8 cellular contexts compared by ENCODE assay signal in the genomic region with DNA sequence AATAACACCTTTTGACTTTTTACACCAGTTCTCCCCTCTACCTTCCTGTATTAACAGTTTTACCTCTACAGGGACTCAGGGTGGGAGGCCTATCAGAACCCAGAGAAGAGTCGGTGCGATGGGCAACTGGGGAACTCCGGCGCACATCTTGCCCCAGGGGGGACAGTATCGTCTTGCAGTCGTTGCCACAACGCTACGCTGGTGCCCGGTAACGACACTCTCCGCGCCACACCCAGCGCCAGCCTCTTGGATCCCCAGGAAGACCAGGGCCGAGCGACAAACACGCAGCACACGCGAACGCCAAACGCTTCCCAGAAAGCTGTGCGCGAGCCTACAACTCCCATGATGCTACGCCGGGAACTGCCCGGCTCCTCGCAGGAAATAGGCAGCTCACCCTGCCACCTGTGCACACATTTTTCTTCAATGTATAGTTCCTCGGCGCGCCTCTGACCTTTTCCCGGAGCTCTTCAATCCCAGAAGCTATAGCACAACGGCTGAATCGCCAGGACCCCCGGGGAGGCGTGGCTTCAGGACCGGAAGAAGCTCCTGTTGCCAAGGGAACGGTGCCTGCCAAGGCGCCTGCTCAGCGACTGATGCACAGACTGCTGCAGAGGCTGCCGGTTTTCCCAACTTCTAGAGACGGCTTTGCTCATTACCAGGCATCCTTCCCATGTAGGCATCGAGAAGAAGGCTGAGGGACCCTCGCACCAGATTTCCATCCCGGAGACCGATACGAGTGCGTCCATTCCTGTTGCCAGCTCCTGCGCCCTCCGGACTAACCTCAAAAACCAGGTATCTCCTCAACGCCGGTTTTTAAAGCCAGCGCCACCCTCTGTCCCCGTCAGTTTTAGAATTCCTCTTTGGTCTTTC. TPM values are rescaled to one million over a fixed set of nuclear protein-coding genes. Genes with fewer than 3 reads are reported as not detected.
DNase-seq lines count a peak whose midpoint lies in the region; ATAC-seq and TF ChIP-seq lines count a peak whose summit lies in the region.

A gene with protein sequence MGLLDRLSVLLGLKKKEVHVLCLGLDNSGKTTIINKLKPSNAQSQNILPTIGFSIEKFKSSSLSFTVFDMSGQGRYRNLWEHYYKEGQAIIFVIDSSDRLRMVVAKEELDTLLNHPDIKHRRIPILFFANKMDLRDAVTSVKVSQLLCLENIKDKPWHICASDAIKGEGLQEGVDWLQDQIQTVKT (plus strand): TSS at position 573 of the 870 bp plus-strand sequence. CDS start 3,350 bp downstream, outside the sequence.

- peak within 1 kb of the TSS; percentile 79 to 99 (median 96) for H3K27ac Mint-ChIP-seq in CD8-positive, alpha-beta memory T cell
- peak within 1 kb of the TSS; percentile 89 for H3K27ac Mint-ChIP-seq in activated CD8-positive, alpha-beta T cell treated with anti-CD3 and anti-CD28 coated beads, Interleukin-2, amount 10 ng/mL, durations not matched to agents 7 days and 5 days

- peak within 1 kb of the TSS; percentile 95 to 100 (median 97) for H3K4me3 Mint-ChIP-seq in CD8-positive, alpha-beta memory T cell
- peak within 1 kb of the TSS; percentile 98 for H3K4me3 Mint-ChIP-seq in activated CD8-positive, alpha-beta T cell treated with anti-CD3 and anti-CD28 coated beads, Interleukin-2, amount 10 ng/mL, durations not matched to agents 7 days and 5 days

- peaks cover under 1 to 11% (median 2%) of the 10 kb centered on the region in 3 donors for H3K36me3 Mint-ChIP-seq in CD8-positive, alpha-beta memory T cell
- H3K36me3 Mint-ChIP-seq in activated CD8-positive, alpha-beta T cell treated with anti-CD3 and anti-CD28 coated beads, Interleukin-2, amount 10 ng/mL, durations not matched to agents 7 days and 5 days (ENCODE audit: low read depth), result no peaks in the 10 kb centered on the region

- H3K9me3 Mint-ChIP-seq in CD8-positive, alpha-beta memory T cell, result no peaks in the 10 kb centered on the region
- H3K9me3 Mint-ChIP-seq in activated CD8-positive, alpha-beta T cell treated with anti-CD3 and anti-CD28 coated beads, Interleukin-2, amount 10 ng/mL, durations not matched to agents 7 days and 5 days (ENCODE audit: insufficient read depth), result no peaks in the 10 kb centered on the region

- H3K27me3 ChIP-seq in CD8-positive, alpha-beta memory T cell (ENCODE audit: insufficient read depth, low read length, poor library complexity, severe bottlenecking), result no peaks in the 10 kb centered on the region
- H3K27me3 ChIP-seq in ectodermal cell (ENCODE audit: control insufficient read depth, insufficient read depth, low read length, poor library complexity, severe bottlenecking), result no peaks in the 10 kb centered on the region
- H3K27me3 ChIP-seq in lung (ENCODE audit: control insufficient read depth, insufficient read depth), result no peaks in the 10 kb centered on the region

- POLR2A ChIA-PET in CD8-positive, alpha-beta memory T cell (lab: Charles Lee), result interaction anchor here (0.6 to 0.8 kb wide), 2 partner anchors 24 to 57 kb away, joined by 3 read pairs; partner anchors contain the start of gene CRYBG3
- POLR2A ChIA-PET in activated CD8-positive, alpha-beta T cell treated with anti-CD3 and anti-CD28 coated beads, Interleukin-2, amount 10 ng/mL, durations not matched to agents 7 days and 5 days (lab: Charles Lee), result interaction anchor here (0.7 to 1.2 kb wide), 3 partner anchors 57 to 1137 kb away, joined by 3 to 5 read pairs (median 3); partner anchors contain the start of gene DCBLD2

- no peaks in the 10 kb centered on the region for H3K27me3 Mint-ChIP-seq in CD8-positive, alpha-beta memory T cell
- H3K27me3 Mint-ChIP-seq in activated CD8-positive, alpha-beta T cell treated with anti-CD3 and anti-CD28 coated beads, Interleukin-2, amount 10 ng/mL, durations not matched to agents 7 days and 5 days (ENCODE audit: low read depth), result peaks cover 5% of the 10 kb centered on the region

- peak within 1 kb of the TSS; percentile 75 for H3K27ac ChIP-seq in CD8-positive, alpha-beta memory T cell (ENCODE audit: low read depth, low read length)
- H3K27ac ChIP-seq in ectodermal cell (ENCODE audit: insufficient read depth, low read depth, low read length, poor library complexity, severe bottlenecking), result peak within 1 kb of the TSS; percentile 81
- peak within 1 kb of the TSS; percentile 52 to 57 for H3K27ac ChIP-seq in lung (ENCODE audit: low read depth in 1 of 2, low read length in 1 of 2)

- peaks cover 21 to 42% (median 37%) of the 10 kb centered on the region in 3 donors for H3K4me1 Mint-ChIP-seq in CD8-positive, alpha-beta memory T cell
- H3K4me1 Mint-ChIP-seq in activated CD8-positive, alpha-beta T cell treated with anti-CD3 and anti-CD28 coated beads, Interleukin-2, amount 10 ng/mL, durations not matched to agents 7 days and 5 days (ENCODE audit: low read depth), result peaks cover 23% of the 10 kb centered on the region

- TF ChIP-seq CTCF in lung (IDR thresholded peaks at IDR 0.05; ENCODE audit: control extremely low read depth, extremely low read depth), result no peak

- peak; percentile 98 for ATAC-seq in GM19455 (IDR thresholded peaks at IDR 0.05; ENCODE audit: unreplicated experiment)
- ATAC-seq in activated CD8-positive, alpha-beta T cell treated with anti-CD3 and anti-CD28 coated beads, Interleukin-2, amount 10 ng/mL, durations not matched to agents 7 days and 5 days, result peak; percentile 95
- ATAC-seq in lung (ENCODE audit: insufficient read depth, low FRiP score), result peak; percentile 96

- CTCF ChIA-PET in CD8-positive, alpha-beta memory T cell (lab: Charles Lee), result interaction anchor here (0.8 to 1.5 kb wide), 3 partner anchors 28 to 276 kb away, joined by 3 read pairs; no protein-coding TSS in a partner anchor
- CTCF ChIA-PET in activated CD8-positive, alpha-beta T cell treated with anti-CD3 and anti-CD28 coated beads, Interleukin-2, amount 10 ng/mL, durations not matched to agents 7 days and 5 days (lab: Charles Lee), result interaction anchor here (0.6 to 2.1 kb wide), 6 partner anchors 9 to 258 kb away, joined by 3 to 10 read pairs (median 5); partner anchors contain the start of gene RIOX2

- H3K4me3 ChIP-seq in CD8-positive, alpha-beta memory T cell (ENCODE audit: low read length), result peak within 1 kb of the TSS; percentile 98
- H3K4me3 ChIP-seq in ectodermal cell (ENCODE audit: insufficient read depth, low read depth, low read length) (peak within 1 kb of the TSS; percentile 81), lung (peak within 1 kb of the TSS; percentile 77)

- WGBS in ectodermal cell, 2 experiments, result 0% methylated on average over 52 of the region's 52 CpGs
- 0% methylated on average over 52 of the region's 52 CpGs for WGBS in lung, 2 donors

- H3K36me3 ChIP-seq in CD8-positive, alpha-beta memory T cell (ENCODE audit: insufficient read depth, low read length), result no peaks in the 10 kb centered on the region
- no peaks in the 10 kb centered on the region for H3K36me3 ChIP-seq in ectodermal cell (ENCODE audit: control insufficient read depth, insufficient read depth, low read length)
- H3K36me3 ChIP-seq in lung (ENCODE audit: control insufficient read depth in 2 of 2, insufficient read depth in 2 of 2, low read length in 2 of 2), result no peaks in the 10 kb centered on the region

- peaks cover 17% of the 10 kb centered on the region for H3K4me1 ChIP-seq in CD8-positive, alpha-beta memory T cell (ENCODE audit: insufficient read depth, low read length)
- H3K4me1 ChIP-seq in ectodermal cell (ENCODE audit: control insufficient read depth, insufficient read depth, low read length) (peaks cover 2% of the 10 kb centered on the region), lung (ENCODE audit: control insufficient read depth in 2 of 2, insufficient read depth in 2 of 2, low read length in 2 of 2) (peaks cover 2 to 4% of the 10 kb centered on the region in 2 donors)

- DNase-seq in CD8-positive, alpha-beta memory T cell, result peak; percentile 55 to 79 (median 75)
- DNase-seq in HK-2 (ENCODE audit: unreplicated experiment), result peak; percentile 89
- DNase-seq in NCI-H82 (lab: John Stamatoyannopoulos, UW), result peak; percentile 99
- DNase-seq in activated CD8-positive, alpha-beta T cell treated with anti-CD3 and anti-CD28 coated beads, Interleukin-2, amount 10 ng/mL, durations not matched to agents 7 days and 5 days, result peak; percentile 80
- peak; percentile 83 for DNase-seq in lung (ENCODE audit: low spot score)
- peak; percentile 56 to 68 (median 62) for DNase-seq in stimulated activated CD4-positive, alpha-beta T cell treated with anti-CD3 and anti-CD28 coated beads, TNF-alpha, amount 100 ng/mL, for 24 hours (ENCODE audit: low read depth in 3 of 3)

- H3K9me3 ChIP-seq in CD8-positive, alpha-beta memory T cell (ENCODE audit: low read length), result no peaks in the 10 kb centered on the region
- H3K9me3 ChIP-seq in ectodermal cell (ENCODE audit: control insufficient read depth, low read length) (no peaks in the 10 kb centered on the region), lung (ENCODE audit: control insufficient read depth in 2 of 2, insufficient read depth in 1 of 2, low read length in 1 of 2) (no peaks in the 10 kb centered on the region)

RNA-seq across cellular contexts. Expression of the gene that starts here (rescaled TPM):
- total RNA-seq in CD8-positive, alpha-beta memory T cell, result 10 to 100 TPM in 1 of 2 experiments, 1 to 10 TPM in 1; 9.8 to 10.2 TPM
- polyA plus RNA-seq in CD8-positive, alpha-beta memory T cell, result 3.5 TPM
- total RNA-seq in activated CD8-positive, alpha-beta T cell treated with anti-CD3 and anti-CD28 coated beads, Interleukin-2, amount 10 ng/mL, durations not matched to agents 7 days and 5 days, result 1 to 10 TPM; 5.0 to 6.6 TPM
- 13.1 TPM for polyA plus RNA-seq in ectodermal cell (2013, experiment 1 of 4)
- 12.2 TPM for polyA plus RNA-seq in ectodermal cell (2013, experiment 2 of 4)
- polyA plus RNA-seq in ectodermal cell (2013, experiment 3 of 4), result 9.6 TPM
- polyA plus RNA-seq in ectodermal cell (2013, experiment 4 of 4), result 8.7 TPM
- total RNA-seq in lung, result 10 to 100 TPM; 11.1 to 20.8 TPM
- polyA plus RNA-seq in lung, result 1 to 10 TPM; 3.3 to 4.9 TPM

Comparison
In these comparisons a context has a peak if more than half of its experiments do, and no peak if none do; other contexts are left out.
1. Peak in every context shown above with its lines: DNase-seq, ATAC-seq, H3K4me3 ChIP-seq and H3K27ac ChIP-seq.